ENCODE assay signal across 20 cellular contexts in the genomic region with DNA sequence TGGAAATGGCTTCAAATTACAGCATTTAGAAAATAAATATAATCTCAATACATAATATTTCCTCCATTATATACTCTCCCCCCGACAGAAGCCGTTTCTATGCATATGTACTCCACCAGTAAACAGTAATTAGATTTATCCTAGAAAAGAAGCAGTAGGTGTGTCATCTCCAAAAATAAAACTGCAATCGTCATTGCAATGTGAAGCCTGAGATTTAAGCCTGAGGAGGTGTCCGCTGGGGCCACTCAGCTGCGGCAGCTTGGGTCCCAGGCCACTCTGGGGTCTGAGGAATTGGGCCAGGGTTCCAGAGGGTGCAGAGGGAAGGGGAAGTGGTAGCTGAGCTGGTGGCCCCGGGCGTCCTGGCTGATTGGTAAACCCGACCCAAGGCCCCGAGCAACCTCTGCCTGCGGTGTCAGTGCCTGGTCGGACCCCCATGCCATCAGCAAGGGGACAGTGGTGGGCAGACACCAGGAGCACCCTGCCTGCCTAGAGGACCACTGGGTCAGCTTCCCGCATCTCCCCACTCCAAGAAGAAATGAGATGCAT. TPM values are rescaled to one million over a fixed set of nuclear protein-coding genes. Genes with fewer than 3 reads are reported as not detected.
DNase-seq lines count a peak whose midpoint lies in the region; FAIRE-seq and TF ChIP-seq lines count a peak whose summit lies in the region.
"Had no signal": no experiment of that assay in that cellular context is flagged by ENCODE, and none has a peak within 500 bp of the region (broad histone marks: within the 10 kb centered on the region; RNA-seq: fewer than 3 reads in every experiment).

No MANE protein-coding gene starts in this region.

- no peaks in the 10 kb centered on the region for H3K36me3 Mint-ChIP-seq in endodermal cell (ENCODE audit: low read depth)
- H3K36me3 Mint-ChIP-seq in activated CD4-positive, alpha-beta memory T cell treated with anti-CD3 and anti-CD28 coated beads, Interleukin-2, amount 10 ng/mL, durations not matched to agents 7 days and 5 days (ENCODE audit: low read depth): no peaks in the 10 kb centered on the region

- POLR2A ChIA-PET in activated CD4-positive, alpha-beta memory T cell treated with anti-CD3 and anti-CD28 coated beads, Interleukin-2, amount 10 ng/mL, durations not matched to agents 7 days and 5 days (lab: Charles Lee): no interaction called here

- CTCF ChIA-PET in activated CD4-positive, alpha-beta memory T cell treated with anti-CD3 and anti-CD28 coated beads, Interleukin-2, amount 10 ng/mL, durations not matched to agents 7 days and 5 days (lab: Charles Lee): no interaction called here

- H3K9me3 ChIP-seq in endodermal cell (ENCODE audit: control insufficient read depth, low read length): no peaks in the 10 kb centered on the region
- H3K9me3 ChIP-seq in kidney (ENCODE audit: control insufficient read depth in 1 of 2, low read length in 2 of 2): no peaks in the 10 kb centered on the region
- H3K9me3 ChIP-seq in spleen: no peaks in the 10 kb centered on the region
- no peaks in the 10 kb centered on the region for H3K9me3 ChIP-seq in vagina

- no peak for TF ChIP-seq CTCF in endodermal cell (conservative IDR thresholded peaks at IDR 0.05)
- no peak for TF ChIP-seq CTCF in kidney (IDR thresholded peaks at IDR 0.05; ENCODE audit: borderline replicate concordance, extremely low read depth, insufficient read depth)
- TF ChIP-seq CTCF in spleen (IDR thresholded peaks at IDR 0.05 in 8 of 11, conservative IDR thresholded peaks at IDR 0.05 in 3 of 11): no peak
- no peak for TF ChIP-seq CTCF in vagina (IDR thresholded peaks at IDR 0.05)

- TF ChIP-seq POLR2A in spleen (IDR thresholded peaks at IDR 0.05) (no peak), vagina (IDR thresholded peaks at IDR 0.05) (no peak)

- no peaks in the 10 kb centered on the region for H3K27me3 Mint-ChIP-seq in endodermal cell (ENCODE audit: insufficient read depth)
- no peaks in the 10 kb centered on the region for H3K27me3 Mint-ChIP-seq in activated CD4-positive, alpha-beta memory T cell treated with anti-CD3 and anti-CD28 coated beads, Interleukin-2, amount 10 ng/mL, durations not matched to agents 7 days and 5 days

- no peak overlapping the region for H3K4me3 Mint-ChIP-seq in endodermal cell
- H3K4me3 Mint-ChIP-seq in activated CD4-positive, alpha-beta memory T cell treated with anti-CD3 and anti-CD28 coated beads, Interleukin-2, amount 10 ng/mL, durations not matched to agents 7 days and 5 days: no peak overlapping the region
- H3K4me3 Mint-ChIP-seq: CD8-positive, alpha-beta memory T cell had no signal

- peak overlapping the region; percentile 61 for H3K27ac Mint-ChIP-seq in endodermal cell
- H3K27ac Mint-ChIP-seq in activated CD4-positive, alpha-beta memory T cell treated with anti-CD3 and anti-CD28 coated beads, Interleukin-2, amount 10 ng/mL, durations not matched to agents 7 days and 5 days: no peak overlapping the region

- H3K9ac ChIP-seq in endodermal cell (ENCODE audit: extremely low read depth, low read length, poor library complexity, severe bottlenecking): no peak overlapping the region
- no peak overlapping the region for H3K9ac ChIP-seq in kidney (ENCODE audit: low read length in 2 of 2)

- WGBS in endodermal cell (ENCODE audit: insufficient coverage in 1 of 2, insufficient read length in 1 of 2), 2 experiments: 90 to 98% methylated on average over 11 to 12 of the region's 12 CpGs
- WGBS in spleen, 5 donors: 76 to 89% (median 83%) methylated on average over 11 to 12 of the region's 12 CpGs

- H3K36me3 ChIP-seq in endodermal cell (ENCODE audit: control insufficient read depth, insufficient read depth, low read length) (no peaks in the 10 kb centered on the region), kidney (ENCODE audit: control insufficient read depth in 1 of 2, insufficient read depth in 2 of 2, low read length in 2 of 2) (peaks cover 0 to 2% of the 10 kb centered on the region in 2 donors), spleen (peaks cover 0 to 27% (median 0%) of the 10 kb centered on the region in 6 donors), vagina (no peaks in the 10 kb centered on the region)

- FAIRE-seq in kidney (lab: Jason Lieb, UNC): no peak
- FAIRE-seq: D721Med, GM12892, GM18507, RCC 7860 had no signal

- H3K4me1 Mint-ChIP-seq in endodermal cell: peaks cover 28% of the 10 kb centered on the region
- peaks cover 2% of the 10 kb centered on the region for H3K4me1 Mint-ChIP-seq in activated CD4-positive, alpha-beta memory T cell treated with anti-CD3 and anti-CD28 coated beads, Interleukin-2, amount 10 ng/mL, durations not matched to agents 7 days and 5 days

- intact Hi-C loops in kidney (cut with DNase I) (no loop called here), spleen (cut with DNase I; ENCODE audit: low total_unique reads) (loop anchor here (10.0 kb wide), 1 partner anchor 145 kb away; the partner anchor contains the start of genes CFAP99 and ZFYVE28), vagina (cut with DNase I) (loop anchor here (10.0 kb wide), 1 partner anchor 145 kb away; the partner anchor contains the start of genes CFAP99 and ZFYVE28)

- H3K27me3 ChIP-seq in endodermal cell (ENCODE audit: control insufficient read depth, insufficient read depth, low read length, poor library complexity, severe bottlenecking) (no peaks in the 10 kb centered on the region), spleen (replicated peaks in 1 of 7) (no peaks in the 10 kb centered on the region), vagina (no peaks in the 10 kb centered on the region)

- H3K9me3 Mint-ChIP-seq in endodermal cell: no peaks in the 10 kb centered on the region
- no peaks in the 10 kb centered on the region for H3K9me3 Mint-ChIP-seq in activated CD4-positive, alpha-beta memory T cell treated with anti-CD3 and anti-CD28 coated beads, Interleukin-2, amount 10 ng/mL, durations not matched to agents 7 days and 5 days
- H3K9me3 Mint-ChIP-seq: CD8-positive, alpha-beta memory T cell had no signal

- H3K4me1 ChIP-seq in endodermal cell (ENCODE audit: control insufficient read depth, insufficient read depth, low read length) (peaks cover 11% of the 10 kb centered on the region), kidney (ENCODE audit: control insufficient read depth in 1 of 2, insufficient read depth in 1 of 2, low read depth in 1 of 2, low read length in 2 of 2) (peaks cover 0 to 13% of the 10 kb centered on the region in 2 donors), spleen (peaks cover 0 to 20% (median 6%) of the 10 kb centered on the region in 6 donors), vagina (peaks cover 8% of the 10 kb centered on the region)

- peak overlapping the region; percentile 83 for H3K27ac ChIP-seq in angular gyrus (ENCODE audit: low read depth, low read length)
- no peak overlapping the region for H3K27ac ChIP-seq in endodermal cell (ENCODE audit: low read depth, low read length)
- H3K27ac ChIP-seq in kidney (ENCODE audit: low read depth in 2 of 2, low read length in 2 of 2): no peak overlapping the region
- no peak overlapping the region for H3K27ac ChIP-seq in spleen
- H3K27ac ChIP-seq in vagina: no peak overlapping the region

- DNase-seq in endodermal cell (no peak), kidney (peak; percentile 71), spleen (peak; percentile 64), vagina (ENCODE audit: extremely low spot score in 2 of 2) (no peak), SIG-M5 (lab: John Stamatoyannopoulos, UW) (no peak)
- no peak for DNase-seq in activated CD4-positive, alpha-beta memory T cell treated with anti-CD3 and anti-CD28 coated beads, Interleukin-2, amount 10 ng/mL, durations not matched to agents 7 days and 5 days
- DNase-seq: C1 segment of cervical spinal cord; CD8-positive, alpha-beta memory T cell; DMS79; GOT3; NCI-H1105; NCI-H510A; NCI-H748 treated with DMSO at 0.1 percent for 48 hours; NK-92 treated with Interleukin-12 subunit alpha and Interleukin-12 subunit beta, amount 100 ng/mL, for 24 hours; SHP77 had no signal

- H3K4me3 ChIP-seq in endodermal cell (ENCODE audit: low read length) (no peak overlapping the region), kidney (ENCODE audit: low read length in 2 of 2) (no peak overlapping the region), spleen (no peak overlapping the region), vagina (no peak overlapping the region)

RNA-seq across cellular contexts. Expression of gene MXD4, which starts 7.8 kb away (rescaled TPM):
- total RNA-seq in endodermal cell (10 to 100 TPM; 46.0 to 78.8 TPM), kidney (84.8 TPM), spleen (100 to 1,000 TPM in 5 of 7 donors, 10 to 100 TPM in 2; 51.8 to 128 (median 112) TPM), vagina (27.5 TPM)
- polyA plus RNA-seq in endodermal cell (2013, experiment 1 of 2): 44.5 TPM
- polyA plus RNA-seq in endodermal cell (2013, experiment 2 of 2): 46.2 TPM
- polyA plus RNA-seq in kidney (ENCODE audit: insufficient read depth, low read depth, low replicate concordance) (49.8 TPM), spleen (100 to 1,000 TPM in 1 of 3 donors, 10 to 100 TPM in 2; 36.0 to 103 (median 38.4) TPM)
- 10 to 100 TPM; 26.9 to 29.6 TPM for total RNA-seq in activated CD4-positive, alpha-beta memory T cell treated with anti-CD3 and anti-CD28 coated beads, Interleukin-2, amount 10 ng/mL, durations not matched to agents 7 days and 5 days

RNA-seq across cellular contexts. Expression of gene HAUS3, which starts 27.8 kb away (rescaled TPM):
- total RNA-seq in endodermal cell: 10 to 100 TPM; 17.0 to 22.6 TPM
- 17.3 TPM for polyA plus RNA-seq in endodermal cell (2013, experiment 1 of 2)
- 17.0 TPM for polyA plus RNA-seq in endodermal cell (2013, experiment 2 of 2)
- total RNA-seq in kidney: 12.1 TPM
- 4.1 TPM for polyA plus RNA-seq in kidney (ENCODE audit: insufficient read depth, low read depth, low replicate concordance)
- 10 to 100 TPM; 16.2 to 22.4 (median 19.2) TPM for total RNA-seq in spleen
- 10 to 100 TPM; 10.3 to 15.0 (median 13.0) TPM for polyA plus RNA-seq in spleen
- 9.6 TPM for total RNA-seq in vagina
- 10 to 100 TPM; 27.1 to 27.4 TPM for total RNA-seq in activated CD4-positive, alpha-beta memory T cell treated with anti-CD3 and anti-CD28 coated beads, Interleukin-2, amount 10 ng/mL, durations not matched to agents 7 days and 5 days

RNA-seq across cellular contexts. Expression of gene POLN, which starts 27.8 kb away (rescaled TPM):
- total RNA-seq in endodermal cell (1 to 10 TPM; 2.8 to 2.9 TPM), kidney (3.8 TPM), spleen (1 to 10 TPM; 1.9 to 3.5 (median 2.9) TPM), vagina (3.9 TPM)
- 1.0 TPM for polyA plus RNA-seq in endodermal cell (2013, experiment 1 of 2)
- 0.70 TPM for polyA plus RNA-seq in endodermal cell (2013, experiment 2 of 2)
- polyA plus RNA-seq in kidney (ENCODE audit: insufficient read depth, low read depth, low replicate concordance) (1.3 TPM), spleen (1 to 10 TPM; 1.2 to 1.5 (median 1.5) TPM)
- total RNA-seq in activated CD4-positive, alpha-beta memory T cell treated with anti-CD3 and anti-CD28 coated beads, Interleukin-2, amount 10 ng/mL, durations not matched to agents 7 days and 5 days: 1 to 10 TPM; 3.3 to 4.0 TPM

Comparison
In these comparisons a context has a peak if more than half of its experiments do, and no peak if none do; other contexts are left out.
1. DNase-seq: peak in kidney (single experiment) and spleen (single experiment); none in endodermal cell (single experiment), vagina (0 of 2), activated CD4-positive, alpha-beta memory T cell treated with anti-CD3 and anti-CD28 coated beads, Interleukin-2, amount 10 ng/mL, durations not matched to agents 7 days and 5 days (single experiment) and SIG-M5 (single experiment).